Comparison of ENCODE assay signal across 31 cellular contexts in the genomic region with DNA sequence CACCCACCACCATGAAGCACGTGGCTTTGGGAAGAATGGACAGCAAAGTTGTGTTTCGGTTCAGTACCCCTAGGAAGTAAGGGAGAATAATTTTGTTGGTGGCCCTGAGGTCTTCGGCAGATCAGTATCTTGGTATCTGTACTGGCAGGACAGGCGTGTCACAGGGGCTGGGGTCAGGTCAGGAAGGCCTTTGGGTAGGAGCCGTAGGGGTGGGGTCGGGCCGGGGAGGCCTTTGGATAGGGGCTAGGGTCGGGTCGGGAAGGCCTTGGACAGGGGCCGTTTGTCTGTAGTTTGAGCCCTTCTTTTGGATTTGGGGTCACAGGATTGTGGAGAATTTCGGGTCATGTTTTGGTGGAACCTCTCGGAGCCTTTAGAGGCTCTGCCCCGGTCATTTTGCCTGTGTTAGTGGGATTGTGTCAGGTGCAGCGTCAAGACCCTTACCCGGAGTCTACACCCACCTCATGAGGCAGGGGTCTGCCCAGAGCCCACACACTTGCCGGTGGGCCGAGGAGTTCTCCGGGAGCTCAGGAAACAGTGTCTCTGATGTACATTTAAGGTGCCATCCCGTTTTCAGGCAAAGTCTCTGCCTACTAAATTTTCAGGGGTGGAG.
"Had no signal": no experiment of that assay in that cellular context is flagged by ENCODE, and none has a peak within 500 bp of the region (broad histone marks: within the 10 kb centered on the region; RNA-seq: fewer than 3 reads in every experiment).

No MANE protein-coding gene starts in this region.

- H3K9me3 ChIP-seq: ascending aorta had no signal

- H3K4me1 ChIP-seq: ascending aorta had no signal

- DNase-seq: activated B cell treated with CpG ODN at 0.5 μM for 24 hours; activated CD4-positive, alpha-beta memory T cell treated with anti-CD3 and anti-CD28 coated beads for 36 hours; activated CD4-positive, alpha-beta T cell treated with anti-CD3 and anti-CD28 coated beads for 4 hours; activated CD4-positive, alpha-beta T cell treated with anti-CD3 and anti-CD28 coated beads, Interleukin-2, amount 50 U/mL, for 1 hour; activated CD4-positive, CD25-positive, alpha-beta regulatory T cell treated with anti-CD3 and anti-CD28 coated beads, Interleukin-2, amount 50 U/mL, for 72 hours; activated gamma-delta T cell treated with Interleukin-2 at 50 U/mL for 16 hours; activated naive CD4-positive, alpha-beta T cell treated with anti-CD3 and anti-CD28 coated beads, Interleukin-2, amount 10 ng/mL, durations not matched to agents 7 days and 5 days; activated naive CD8-positive, alpha-beta T cell treated with anti-CD3 and anti-CD28 coated beads for 36 hours; activated T-cell treated with anti-CD3 and anti-CD28 coated beads for 4 hours; activated T-cell treated with anti-CD3 and anti-CD28 coated beads, Interleukin-2, amount 50 U/mL, for 4 hours; amniotic stem cell; MM.1S; MV-4-11; NCI-H1092; NCI-H146; NCI-H187 treated with DMSO at 0.1 percent for 48 hours; NCI-H2081; NCI-H2171 treated with DMSO at 0.1 percent for 48 hours; NCI-H226; NCI-H446 treated with DMSO at 0.1 percent for 48 hours; NCI-H524; NCI-H69; SIG-M5; SW 1271; T-helper 1 cell; T-helper 2 cell; T-helper 9 cell had no signal

- H3K9ac ChIP-seq: KMS-11 had no signal

- H3K4me2 ChIP-seq: KMS-11 had no signal

- ATAC-seq: activated T-cell treated with anti-CD3 and anti-CD28 coated beads, Interleukin-2, amount 50 U/mL, for 4 hours; Panc1 had no signal

- H3K4me3 ChIP-seq: ascending aorta had no signal

- H3K36me3 ChIP-seq: ascending aorta had no signal

- H3K27me3 ChIP-seq: ascending aorta had no signal

- H3K27ac ChIP-seq: ascending aorta, KMS-11, VCaP had no signal
